In the genomic region with DNA sequence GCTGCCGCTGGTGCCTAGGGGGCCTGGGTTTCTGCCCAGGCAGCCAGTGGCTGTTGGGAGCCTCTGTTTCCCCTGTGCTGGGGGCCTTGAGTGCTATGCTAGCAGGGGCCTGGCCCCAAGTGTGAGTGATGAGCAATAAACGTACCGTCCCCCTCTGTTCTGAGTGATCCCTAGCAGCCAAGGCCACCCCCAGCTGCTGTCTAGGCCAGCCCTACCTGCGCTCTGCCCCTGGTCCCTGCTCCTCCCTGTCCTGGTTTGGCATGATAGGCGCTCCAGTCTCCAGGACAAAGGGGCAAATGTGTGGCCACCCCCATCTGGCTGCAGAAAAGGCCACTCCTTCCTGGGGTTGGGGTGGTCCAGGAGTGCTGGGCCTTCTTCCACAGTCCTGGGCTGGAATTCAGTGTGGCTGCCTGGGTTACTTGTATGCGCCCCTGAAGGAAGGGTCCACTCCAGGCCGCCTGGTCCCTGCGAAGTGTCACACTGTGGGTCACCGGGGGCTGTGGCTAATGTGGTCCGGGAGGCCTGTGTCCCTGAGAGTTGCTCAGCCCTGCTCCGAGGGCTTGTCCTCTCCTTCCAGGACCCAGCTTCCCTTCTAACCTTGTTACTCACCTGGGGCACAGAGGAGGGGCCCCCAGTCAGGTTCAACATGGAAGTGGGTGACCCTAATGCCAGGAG, we compare ENCODE assay signal across 29 cellular contexts. TPM values are rescaled to one million over a fixed set of nuclear protein-coding genes. Genes with fewer than 3 reads are reported as not detected.
A peak's percentile ranks its signal among the peaks of the same experiment; 100 is the strongest.
DNase-seq lines count a peak whose midpoint lies in the region; ATAC-seq and TF ChIP-seq lines count a peak whose summit lies in the region.
"Had no signal": no experiment of that assay in that cellular context is flagged by ENCODE, and none has a peak within 500 bp of the region (broad histone marks: within the 10 kb centered on the region; RNA-seq: fewer than 3 reads in every experiment).

No MANE protein-coding gene starts in this region.

- TF ChIP-seq POLR2A in GM10847 (IDR thresholded peaks at IDR 0.05; ENCODE audit: extremely low read depth, insufficient read length) (peak; percentile 6), adrenal gland (IDR thresholded peaks at IDR 0.05) (no peak)

- ATAC-seq in GM19324 (IDR thresholded peaks at IDR 0.05; ENCODE audit: low FRiP score, unreplicated experiment) = no peak
- ATAC-seq: esophagus mucosa; GM23338; naive thymus-derived CD8-positive, alpha-beta T cell; Panc1 had no signal

- intact Hi-C loops in adrenal gland (cut with DNase I) = no loop called here

- TF ChIP-seq CTCF in adrenal gland (IDR thresholded peaks at IDR 0.05) = no peak

- H3K27ac ChIP-seq in adrenal gland = peak overlapping the region in 3 of 5 donors; percentile 26 to 83 (median 45)
- H3K27ac ChIP-seq in mucosa of rectum (ENCODE audit: low read depth in 2 of 2, low read length in 2 of 2) = peak overlapping the region; percentile 38 to 42
- H3K27ac ChIP-seq: cardiac muscle cell, hepatocyte, SJCRH30, suprapubic skin had no signal

- no peaks in the 10 kb centered on the region for H3K36me3 ChIP-seq in adrenal gland (replicated peaks in 1 of 2)
- H3K36me3 ChIP-seq in mucosa of rectum (ENCODE audit: control insufficient read depth in 2 of 2, insufficient read depth in 2 of 2, low read length in 2 of 2) = peaks cover 3 to 5% of the 10 kb centered on the region in 2 donors
- H3K36me3 ChIP-seq: cardiac muscle cell had no signal

- H3K27me3 ChIP-seq in adrenal gland (no peaks in the 10 kb centered on the region), mucosa of rectum (ENCODE audit: control insufficient read depth in 2 of 2, insufficient read depth in 2 of 2, low read length in 2 of 2) (no peaks in the 10 kb centered on the region)
- H3K27me3 ChIP-seq: ascending aorta, cardiac muscle cell, hepatocyte, SJCRH30, suprapubic skin had no signal

- no peak overlapping the region for H3K4me3 ChIP-seq in adrenal gland
- H3K4me3 ChIP-seq in mucosa of rectum (ENCODE audit: low read length in 2 of 2) = no peak overlapping the region
- H3K4me3 ChIP-seq: ascending aorta, cardiac muscle cell, GM23338, hepatocyte, K562, SJCRH30, suprapubic skin had no signal

- 72 to 81% (median 77%) methylated on average over 3 to 11 of the region's 11 CpGs for WGBS in adrenal gland, 4 donors

- no peak for DNase-seq in adrenal gland
- peak; percentile 6 for DNase-seq in superior temporal gyrus (ENCODE audit: extremely low spot score)
- DNase-seq in HUDEP-2 (lab: John Stamatoyannopoulos, UW; ENCODE audit: unreplicated experiment in 76 of 76) = no peak
- DNase-seq in stimulated activated CD4-positive, alpha-beta T cell treated with anti-CD3 and anti-CD28 coated beads, Interleukin-1b, Interleukin-23, amount 100 ng/mL, for 48 hours = no peak
- DNase-seq: activated CD4-positive, alpha-beta memory T cell treated with anti-CD3 and anti-CD28 coated beads, Interleukin-2, amount 10 ng/mL, durations not matched to agents 7 days and 5 days; activated CD4-positive, CD25-positive, alpha-beta regulatory T cell treated with anti-CD3 and anti-CD28 coated beads, Interleukin-2, amount 50 U/mL, for 72 hours; activated CD8-positive, alpha-beta memory T cell treated with anti-CD3 and anti-CD28 coated beads, Interleukin-2, amount 50 U/mL, for 48 hours; cortex of kidney; endodermal cell; foreskin melanocyte; mesendoderm; NCI-H1105; NCI-H1930; NCI-H2227 treated with DMSO at 0.1 percent for 48 hours; NCI-H69; occipital lobe; SJCRH30 had no signal

- peak overlapping the region in 1 of 2 donors; percentile 3 for H3K9ac ChIP-seq in mucosa of rectum (ENCODE audit: low read depth in 1 of 2, low read length in 2 of 2)

- H3K9me3 ChIP-seq in adrenal gland (replicated peaks in 1 of 3) = no peaks in the 10 kb centered on the region
- no peaks in the 10 kb centered on the region for H3K9me3 ChIP-seq in mucosa of rectum (ENCODE audit: control insufficient read depth in 2 of 2, low read length in 2 of 2)
- H3K9me3 ChIP-seq: ascending aorta, SJCRH30, suprapubic skin had no signal

- peaks cover 22 to 24% of the 10 kb centered on the region in 2 donors for H3K4me1 ChIP-seq in adrenal gland (replicated peaks in 1 of 2)
- peaks cover 17 to 23% of the 10 kb centered on the region in 2 donors for H3K4me1 ChIP-seq in mucosa of rectum (ENCODE audit: control insufficient read depth in 2 of 2, insufficient read depth in 2 of 2, low read length in 2 of 2)

RNA-seq across cellular contexts. Expression of a gene that starts 7.0 kb away (rescaled TPM):
- total RNA-seq in adrenal gland = 10 to 100 TPM in 7 of 8 donors, 1 to 10 TPM in 1; 9.7 to 18.1 (median 13.5) TPM
- 10 to 100 TPM in 2 of 3 donors, 1 to 10 TPM in 1; 2.5 to 26.0 (median 17.1) TPM for polyA plus RNA-seq in adrenal gland

RNA-seq across cellular contexts. Expression of a gene that starts 13.4 kb away (rescaled TPM):
- total RNA-seq in adrenal gland = 100 to 1,000 TPM in 7 of 8 donors, 10 to 100 TPM in 1; 95.6 to 410 (median 198) TPM
- 100 to 1,000 TPM in 2 of 3 donors, 10 to 100 TPM in 1; 11.0 to 383 (median 303) TPM for polyA plus RNA-seq in adrenal gland

RNA-seq across cellular contexts. Expression of a gene that starts 26.4 kb away (rescaled TPM):
- 10 to 100 TPM; 17.8 to 33.5 (median 25.7) TPM for total RNA-seq in adrenal gland
- 10 to 100 TPM in 1 of 3 donors, 1 to 10 TPM in 2; 5.2 to 28.4 (median 5.6) TPM for polyA plus RNA-seq in adrenal gland

RNA-seq across cellular contexts. Expression of a gene that starts 26.7 kb away (rescaled TPM):
- 10 to 100 TPM in 7 of 8 donors, 1 to 10 TPM in 1; 4.9 to 39.2 (median 29.7) TPM for total RNA-seq in adrenal gland
- 10 to 100 TPM; 29.7 to 59.6 (median 58.8) TPM for polyA plus RNA-seq in adrenal gland
